In the genomic region with DNA sequence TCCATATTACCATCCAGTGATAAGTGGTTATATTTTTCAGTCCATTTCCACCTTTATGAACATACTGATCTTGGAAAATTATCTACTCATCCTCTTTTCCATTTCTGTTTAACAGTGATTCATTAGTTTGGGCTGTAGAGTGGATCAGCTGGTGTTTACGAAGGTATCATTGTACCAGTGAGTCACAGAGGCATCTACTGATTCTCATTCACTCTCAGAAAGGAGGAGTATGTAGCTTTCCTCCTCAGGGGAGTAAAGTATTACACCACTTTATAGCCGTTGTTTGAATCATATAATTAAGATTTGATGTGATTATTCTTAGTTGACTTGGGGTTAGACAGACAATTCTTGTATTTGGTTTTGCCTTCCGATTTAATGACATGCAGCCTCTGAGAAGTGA, we compare ENCODE assay signal across 12 cellular contexts.
DNase-seq lines count a peak whose midpoint lies in the region; ATAC-seq lines count a peak whose summit lies in the region.
"Had no signal": no experiment of that assay in that cellular context is flagged by ENCODE, and none has a peak within 500 bp of the region (broad histone marks: within the 10 kb centered on the region; RNA-seq: fewer than 3 reads in every experiment).

No MANE protein-coding gene starts in this region.

- ATAC-seq in HG03025 (IDR thresholded peaks at IDR 0.05; ENCODE audit: low FRiP score, unreplicated experiment): no peak

- DNase-seq in DMS53 treated with DMSO at 0.1 percent for 48 hours (lab: John Stamatoyannopoulos, UW; ENCODE audit: unreplicated experiment) (peak; percentile 52), M059J (ENCODE audit: low read depth) (peak; percentile 75), dermis blood vessel endothelial cell (peak; percentile 40), non-pigmented ciliary epithelial cell (ENCODE audit: low read depth) (peak; percentile 65), COR-L47 (lab: John Stamatoyannopoulos, UW) (no peak), NCI-H2029 treated with DMSO at 0.1 percent for 48 hours (lab: John Stamatoyannopoulos, UW) (no peak)
- DNase-seq in activated CD4-positive, CD25-positive, alpha-beta regulatory T cell (lab: John Stamatoyannopoulos, UW): no peak
- DNase-seq: activated CD4-positive, alpha-beta memory T cell treated with anti-CD3 and anti-CD28 coated beads, Interleukin-2, amount 10 ng/mL, durations not matched to agents 7 days and 5 days; GDM1; H7; stomach had no signal

Comparison
In these comparisons a context has a peak if more than half of its experiments do, and no peak if none do; other contexts are left out.
1. DNase-seq: peak in DMS53 treated with DMSO at 0.1 percent for 48 hours (single experiment), M059J (single experiment), dermis blood vessel endothelial cell (single experiment) and non-pigmented ciliary epithelial cell (single experiment); none in COR-L47 (single experiment), NCI-H2029 treated with DMSO at 0.1 percent for 48 hours (single experiment) and activated CD4-positive, CD25-positive, alpha-beta regulatory T cell (0 of 4).